In the genomic region with DNA sequence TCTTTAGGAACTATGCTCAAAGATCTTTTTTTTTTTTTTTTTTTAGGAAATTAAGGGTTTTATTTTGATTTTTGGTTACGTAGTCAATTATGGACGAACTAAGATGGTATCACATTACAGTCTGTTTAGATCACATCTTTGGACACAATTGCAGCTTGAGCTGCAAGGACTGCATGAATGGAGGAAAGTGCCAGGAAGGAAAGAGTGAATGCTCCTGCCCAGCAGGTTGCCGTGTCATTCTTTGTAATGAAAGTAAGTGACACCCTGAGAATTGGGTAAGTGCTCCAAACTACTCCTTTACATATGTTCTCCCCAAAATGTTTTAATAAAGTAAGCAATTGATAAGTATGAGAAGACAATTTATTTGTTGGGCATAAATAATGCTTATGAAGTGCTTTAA, we compare ENCODE assay signal across 24 cellular contexts.
DNase-seq lines count a peak whose midpoint lies in the region; ATAC-seq and TF ChIP-seq lines count a peak whose summit lies in the region.
"Had no signal": no experiment of that assay in that cellular context is flagged by ENCODE, and none has a peak within 500 bp of the region (broad histone marks: within the 10 kb centered on the region; RNA-seq: fewer than 3 reads in every experiment).

No MANE protein-coding gene starts in this region.

- H3K36me3 Mint-ChIP-seq in nephron progenitor cell (ENCODE audit: low read depth), result no peaks in the 10 kb centered on the region
- H3K36me3 Mint-ChIP-seq: activated naive CD8-positive, alpha-beta T cell treated with anti-CD3 and anti-CD28 coated beads, Interleukin-2, amount 10 ng/mL, durations not matched to agents 7 days and 5 days; memory B cell; natural killer cell treated with Interleukin-12 subunit alpha and Interleukin-12 subunit beta and Interleukin-15 and Interleukin-18, amount 100 ng/mL, for 72 hours had no signal

- peak overlapping the region; percentile 18 for H3K27ac Mint-ChIP-seq in nephron progenitor cell
- H3K27ac Mint-ChIP-seq: activated naive CD8-positive, alpha-beta T cell treated with anti-CD3 and anti-CD28 coated beads, Interleukin-2, amount 10 ng/mL, durations not matched to agents 7 days and 5 days; memory B cell; natural killer cell treated with Interleukin-12 subunit alpha and Interleukin-12 subunit beta and Interleukin-15 and Interleukin-18, amount 100 ng/mL, for 72 hours had no signal

- WGBS in ectodermal cell, 2 experiments, result 3 to 6% methylated on average over 3 of the region's 3 CpGs

- H3K27ac ChIP-seq in HEK293 (ENCODE audit: extremely low read depth, low read depth, low read length), result no peak overlapping the region
- H3K27ac ChIP-seq in ectodermal cell (ENCODE audit: insufficient read depth, low read depth, low read length, poor library complexity, severe bottlenecking), result peak overlapping the region; percentile 37
- H3K27ac ChIP-seq: cardiac muscle cell, esophagus muscularis mucosa, spleen had no signal

- POLR2A ChIA-PET in HEK293 (lab: Yijun Ruan, JAX), result no interaction called here

- TF ChIP-seq CTCF in HEK293 (tag by site-specific recombination; IDR thresholded peaks at IDR 0.05) (no peak), nephron progenitor cell (IDR thresholded peaks at IDR 0.05) (no peak)

- H3K4me1 ChIP-seq in HEK293 (ENCODE audit: control insufficient read depth, insufficient read depth, low read length) (peaks cover 9% of the 10 kb centered on the region), ectodermal cell (ENCODE audit: control insufficient read depth, insufficient read depth, low read length) (peaks cover 34% of the 10 kb centered on the region)
- H3K4me1 ChIP-seq: spleen had no signal

- DNase-seq in NCI-H2107 (lab: John Stamatoyannopoulos, UW), result peak; percentile 52
- no peak for DNase-seq in nephron progenitor cell
- DNase-seq in DMS114 treated with DMSO at 0.1 percent for 48 hours (lab: John Stamatoyannopoulos, UW; ENCODE audit: unreplicated experiment), result no peak
- no peak for DNase-seq in UCSD-AML1 (lab: John Stamatoyannopoulos, UW; ENCODE audit: unreplicated experiment)
- DNase-seq in stimulated activated CD4-positive, alpha-beta T cell treated with anti-CD3 and anti-CD28 coated beads, Interleukin-4, amount 100 ng/mL, for 4 hours, result no peak
- DNase-seq: activated naive CD8-positive, alpha-beta T cell treated with anti-CD3 and anti-CD28 coated beads, Interleukin-2, amount 10 ng/mL, durations not matched to agents 7 days and 5 days; COR-L47; GDM1; IMR-90; MG63; NCI-H2029 treated with DMSO at 0.1 percent for 48 hours; NCI-H82; spleen; substantia nigra; T-helper 2 cell had no signal

- ATAC-seq in HG03139 (IDR thresholded peaks at IDR 0.05; ENCODE audit: unreplicated experiment), result no peak
- ATAC-seq: GM12878; natural killer cell treated with Interleukin-12 subunit alpha and Interleukin-12 subunit beta and Interleukin-15 and Interleukin-18, amount 100 ng/mL, for 72 hours; Panc1 had no signal

- H3K27me3 Mint-ChIP-seq in nephron progenitor cell (ENCODE audit: low read depth, poor library complexity), result peaks cover 3% of the 10 kb centered on the region
- H3K27me3 Mint-ChIP-seq: activated naive CD8-positive, alpha-beta T cell treated with anti-CD3 and anti-CD28 coated beads, Interleukin-2, amount 10 ng/mL, durations not matched to agents 7 days and 5 days; memory B cell; natural killer cell treated with Interleukin-12 subunit alpha and Interleukin-12 subunit beta and Interleukin-15 and Interleukin-18, amount 100 ng/mL, for 72 hours had no signal

- H3K4me3 ChIP-seq in HEK293 (ENCODE audit: low read depth, low read length), result no peak overlapping the region
- no peak overlapping the region for H3K4me3 ChIP-seq in ectodermal cell (ENCODE audit: insufficient read depth, low read depth, low read length)
- H3K4me3 ChIP-seq: cardiac muscle cell, esophagus muscularis mucosa, GM12878, MG63, spleen had no signal

- H3K9me3 ChIP-seq in HEK293 (ENCODE audit: control insufficient read depth, insufficient read depth, low read depth, low read length) (no peaks in the 10 kb centered on the region), ectodermal cell (ENCODE audit: control insufficient read depth, low read length) (no peaks in the 10 kb centered on the region)
- H3K9me3 ChIP-seq: esophagus muscularis mucosa, MG63, spleen had no signal

- H3K4me1 Mint-ChIP-seq in nephron progenitor cell, result peaks cover 43% of the 10 kb centered on the region
- H3K4me1 Mint-ChIP-seq: activated naive CD8-positive, alpha-beta T cell treated with anti-CD3 and anti-CD28 coated beads, Interleukin-2, amount 10 ng/mL, durations not matched to agents 7 days and 5 days; memory B cell had no signal

- no peak overlapping the region for H3K4me3 Mint-ChIP-seq in nephron progenitor cell
- H3K4me3 Mint-ChIP-seq: activated naive CD8-positive, alpha-beta T cell treated with anti-CD3 and anti-CD28 coated beads, Interleukin-2, amount 10 ng/mL, durations not matched to agents 7 days and 5 days; memory B cell; natural killer cell treated with Interleukin-12 subunit alpha and Interleukin-12 subunit beta and Interleukin-15 and Interleukin-18, amount 100 ng/mL, for 72 hours had no signal

- H3K27me3 ChIP-seq in ectodermal cell (ENCODE audit: control insufficient read depth, insufficient read depth, low read length, poor library complexity, severe bottlenecking), result no peaks in the 10 kb centered on the region
- H3K27me3 ChIP-seq: cardiac muscle cell, esophagus muscularis mucosa, MG63, spleen had no signal

- no peaks in the 10 kb centered on the region for H3K9me3 Mint-ChIP-seq in nephron progenitor cell
- H3K9me3 Mint-ChIP-seq: activated naive CD8-positive, alpha-beta T cell treated with anti-CD3 and anti-CD28 coated beads, Interleukin-2, amount 10 ng/mL, durations not matched to agents 7 days and 5 days; memory B cell had no signal

- CTCF ChIA-PET in HEK293 (lab: Yijun Ruan, JAX), result interaction anchor here (0.6 to 1.2 kb wide), 3 partner anchors 15 to 1558 kb away, joined by 3 to 5 read pairs (median 4); no protein-coding TSS in a partner anchor

- H3K36me3 ChIP-seq in HEK293 (ENCODE audit: control insufficient read depth in 2 of 2, insufficient read depth in 1 of 2, low read length in 2 of 2), result no peaks in the 10 kb centered on the region
- no peaks in the 10 kb centered on the region for H3K36me3 ChIP-seq in ectodermal cell (ENCODE audit: control insufficient read depth, insufficient read depth, low read length)
- H3K36me3 ChIP-seq: esophagus muscularis mucosa, MG63, spleen had no signal

TF ChIP-seq in HEK293, 187 proteins besides CTCF, POLR2A, EP300 and RAD21 (continues in another document):
- TF ChIP-seq ZNF341 (tag by site-specific recombination; IDR thresholded peaks at IDR 0.05; ENCODE audit: low read depth) (no peak), ZNF24 (tag by site-specific recombination; IDR thresholded peaks at IDR 0.05) (no peak), ZNF354C (tag by site-specific recombination; IDR thresholded peaks at IDR 0.05; ENCODE audit: borderline replicate concordance, low read depth) (no peak), ZNF529 (tag by site-specific recombination; IDR thresholded peaks at IDR 0.05; ENCODE audit: insufficient replicate concordance) (no peak), ZNF660 (tag by site-specific recombination; IDR thresholded peaks at IDR 0.05) (0 out of 2 replicates have a peak, but pooled peaks have one; percentile 9), YY1 (tag by site-specific recombination; IDR thresholded peaks at IDR 0.05) (0 out of 2 replicates have a peak, but pooled peaks have one; percentile 29), YY2 (tag by site-specific recombination; IDR thresholded peaks at IDR 0.05) (no peak), ZNF133 (tag by site-specific recombination; IDR thresholded peaks at IDR 0.05) (no peak), BCL11A (tag by site-specific recombination; IDR thresholded peaks at IDR 0.05; ENCODE audit: low read depth) (no peak), ZNF48 (tag by site-specific recombination; IDR thresholded peaks at IDR 0.05) (no peak), ZNF146 (tag by site-specific recombination; IDR thresholded peaks at IDR 0.05) (no peak), ZIC2 (tag by site-specific recombination; IDR thresholded peaks at IDR 0.05) (0 out of 2 replicates have a peak, but pooled peaks have one; percentile 17), ZNF335 (tag by site-specific recombination; conservative IDR thresholded peaks at IDR 0.05) (0 out of 2 replicates have a peak, but pooled peaks have one; percentile 8), ZNF747 (tag by site-specific recombination; IDR thresholded peaks at IDR 0.05) (no peak), PRDM1 (tag by site-specific recombination; IDR thresholded peaks at IDR 0.05) (peak; percentile 93), KLF7 (tag by site-specific recombination; IDR thresholded peaks at IDR 0.05; ENCODE audit: borderline replicate concordance) (no peak)
- TF ChIP-seq, protein P1, sequence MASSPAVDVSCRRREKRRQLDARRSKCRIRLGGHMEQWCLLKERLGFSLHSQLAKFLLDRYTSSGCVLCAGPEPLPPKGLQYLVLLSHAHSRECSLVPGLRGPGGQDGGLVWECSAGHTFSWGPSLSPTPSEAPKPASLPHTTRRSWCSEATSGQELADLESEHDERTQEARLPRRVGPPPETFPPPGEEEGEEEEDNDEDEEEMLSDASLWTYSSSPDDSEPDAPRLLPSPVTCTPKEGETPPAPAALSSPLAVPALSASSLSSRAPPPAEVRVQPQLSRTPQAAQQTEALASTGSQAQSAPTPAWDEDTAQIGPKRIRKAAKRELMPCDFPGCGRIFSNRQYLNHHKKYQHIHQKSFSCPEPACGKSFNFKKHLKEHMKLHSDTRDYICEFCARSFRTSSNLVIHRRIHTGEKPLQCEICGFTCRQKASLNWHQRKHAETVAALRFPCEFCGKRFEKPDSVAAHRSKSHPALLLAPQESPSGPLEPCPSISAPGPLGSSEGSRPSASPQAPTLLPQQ (tag by site-specific recombination; IDR thresholded peaks at IDR 0.05), result no peak
- TF ChIP-seq, protein P2, sequence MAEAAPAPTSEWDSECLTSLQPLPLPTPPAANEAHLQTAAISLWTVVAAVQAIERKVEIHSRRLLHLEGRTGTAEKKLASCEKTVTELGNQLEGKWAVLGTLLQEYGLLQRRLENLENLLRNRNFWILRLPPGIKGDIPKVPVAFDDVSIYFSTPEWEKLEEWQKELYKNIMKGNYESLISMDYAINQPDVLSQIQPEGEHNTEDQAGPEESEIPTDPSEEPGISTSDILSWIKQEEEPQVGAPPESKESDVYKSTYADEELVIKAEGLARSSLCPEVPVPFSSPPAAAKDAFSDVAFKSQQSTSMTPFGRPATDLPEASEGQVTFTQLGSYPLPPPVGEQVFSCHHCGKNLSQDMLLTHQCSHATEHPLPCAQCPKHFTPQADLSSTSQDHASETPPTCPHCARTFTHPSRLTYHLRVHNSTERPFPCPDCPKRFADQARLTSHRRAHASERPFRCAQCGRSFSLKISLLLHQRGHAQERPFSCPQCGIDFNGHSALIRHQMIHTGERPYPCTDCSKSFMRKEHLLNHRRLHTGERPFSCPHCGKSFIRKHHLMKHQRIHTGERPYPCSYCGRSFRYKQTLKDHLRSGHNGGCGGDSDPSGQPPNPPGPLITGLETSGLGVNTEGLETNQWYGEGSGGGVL (tag by site-specific recombination; IDR thresholded peaks at IDR 0.05), result no peak
